17 cellular contexts compared by ENCODE assay signal in the genomic region with DNA sequence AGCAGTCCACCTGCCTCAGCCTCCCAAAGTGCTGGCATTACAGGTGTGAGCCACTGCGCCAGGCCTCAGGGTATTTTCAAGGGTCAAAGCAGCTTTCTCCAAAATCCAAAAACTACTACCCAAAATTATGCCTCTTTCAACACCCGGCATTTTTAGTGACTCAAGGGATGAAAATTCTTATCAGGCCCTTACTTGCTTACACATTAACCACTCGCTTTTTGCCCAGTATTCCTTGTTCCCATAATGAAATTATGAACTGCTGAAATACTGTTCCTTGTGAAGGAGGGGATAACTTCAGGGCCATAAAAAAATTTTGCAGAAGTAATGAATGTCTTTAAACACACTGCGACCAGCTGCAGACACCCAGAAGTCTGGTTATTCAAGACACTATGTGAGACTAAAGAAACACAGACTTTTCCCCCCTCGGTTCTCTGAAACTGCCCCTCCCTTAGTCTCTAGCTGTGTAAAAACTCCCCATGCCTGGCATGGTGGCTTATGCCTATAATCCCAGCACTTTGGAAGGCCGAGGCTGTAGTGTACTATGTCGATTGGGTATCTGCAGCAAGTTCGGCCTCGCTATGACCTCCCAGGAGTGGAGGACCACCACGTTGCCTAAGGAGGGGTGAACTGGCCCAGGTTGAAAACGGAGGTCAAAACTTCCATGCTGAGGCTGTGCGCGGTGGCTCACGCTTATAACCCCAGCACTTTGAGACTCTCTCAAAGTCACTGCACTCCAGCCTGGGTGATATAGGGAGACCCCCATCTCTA. TPM values are rescaled to one million over a fixed set of nuclear protein-coding genes. Genes with fewer than 3 reads are reported as not detected.
A peak's percentile ranks its signal among the peaks of the same experiment; 100 is the strongest.
DNase-seq lines count a peak whose midpoint lies in the region; ATAC-seq and TF ChIP-seq lines count a peak whose summit lies in the region.
"Had no signal": no experiment of that assay in that cellular context is flagged by ENCODE, and none has a peak within 500 bp of the region (broad histone marks: within the 10 kb centered on the region; RNA-seq: fewer than 3 reads in every experiment).

No MANE protein-coding gene starts in this region.

- POLR2A ChIA-PET in Panc1 (lab: Charles Lee) = no interaction called here

- CTCF ChIA-PET in Panc1 (lab: Charles Lee) = interaction anchor here (0.6 kb wide), 1 partner anchor 78 kb away, joined by 4 read pairs; no protein-coding TSS in a partner anchor

- H3K36me3 ChIP-seq in Panc1 (ENCODE audit: control insufficient read depth, insufficient read depth, low read length) = peaks cover 25% of the 10 kb centered on the region

- no peaks in the 10 kb centered on the region for H3K27me3 Mint-ChIP-seq in activated T-cell treated with anti-CD3 and anti-CD28 coated beads, Interleukin-2, amount 50 U/mL, for 72 hours (ENCODE audit: low read depth)
- H3K27me3 Mint-ChIP-seq in activated T-cell treated with anti-CD3 and anti-CD28 coated beads, Interleukin-2, amount 50 U/mL, for 4 hours (ENCODE audit: low read depth) = no peaks in the 10 kb centered on the region

- no TSS peak for BruUV-seq in Panc1 (replicated peaks; lab: Mats Ljungman, UMichigan)

- TF ChIP-seq CTCF in Panc1 (IDR thresholded peaks at IDR 0.05) = no peak
- no peak for TF ChIP-seq CTCF in fibroblast of the aortic adventitia (IDR thresholded peaks at IDR 0.05; ENCODE audit: insufficient read depth, low read length)

- H3K9me3 Mint-ChIP-seq in activated T-cell treated with anti-CD3 and anti-CD28 coated beads, Interleukin-2, amount 50 U/mL, for 72 hours = no peaks in the 10 kb centered on the region
- H3K9me3 Mint-ChIP-seq in activated T-cell treated with anti-CD3 and anti-CD28 coated beads, Interleukin-2, amount 50 U/mL, for 4 hours = no peaks in the 10 kb centered on the region
- H3K9me3 Mint-ChIP-seq: neural crest cell had no signal

- H3K4me3 Mint-ChIP-seq in activated T-cell treated with anti-CD3 and anti-CD28 coated beads, Interleukin-2, amount 50 U/mL, for 72 hours = no peak overlapping the region
- no peak overlapping the region for H3K4me3 Mint-ChIP-seq in activated T-cell treated with anti-CD3 and anti-CD28 coated beads, Interleukin-2, amount 50 U/mL, for 4 hours
- H3K4me3 Mint-ChIP-seq: neural crest cell had no signal

- H3K27ac Mint-ChIP-seq in activated T-cell treated with anti-CD3 and anti-CD28 coated beads, Interleukin-2, amount 50 U/mL, for 72 hours = peak overlapping the region; percentile 54

- in situ Hi-C loops in Panc1 (cut with HindIII; ENCODE audit: low pct_unique_long_range_greater_than_20kb, low sequenced_read_pairs) = no loop called here

- intact Hi-C loops in Panc1 (cut with micrococcal nuclease; ENCODE audit: unreplicated experiment) = no loop called here

- H3K4me1 Mint-ChIP-seq in activated T-cell treated with anti-CD3 and anti-CD28 coated beads, Interleukin-2, amount 50 U/mL, for 72 hours (ENCODE audit: low read depth) = peaks cover 35% of the 10 kb centered on the region
- peaks cover 21% of the 10 kb centered on the region for H3K4me1 Mint-ChIP-seq in activated T-cell treated with anti-CD3 and anti-CD28 coated beads, Interleukin-2, amount 50 U/mL, for 4 hours (ENCODE audit: low read depth)
- H3K4me1 Mint-ChIP-seq: neural crest cell had no signal

- no peak overlapping the region; the same call in 1 of the 2 replicates for H3K27ac ChIP-seq in Panc1 (ENCODE audit: low read length)

- H3K4me3 ChIP-seq in Panc1 (ENCODE audit: low read depth in 2 of 2, low read length in 2 of 2) = no peak overlapping the region
- H3K4me3 ChIP-seq in fibroblast of the aortic adventitia (ENCODE audit: low read depth, low read length) = no peak overlapping the region
- H3K4me3 ChIP-seq: MG63 had no signal

- DNase-seq in activated T-cell treated with anti-CD3 and anti-CD28 coated beads, Interleukin-2, amount 50 U/mL, for 72 hours = no peak
- no peak for DNase-seq in activated T-cell treated with anti-CD3 and anti-CD28 coated beads, Interleukin-2, amount 50 U/mL, for 4 hours
- DNase-seq in Panc1 (ENCODE audit: low read depth, low spot score) (no peak), fibroblast of the aortic adventitia (ENCODE audit: low read depth) (peak; percentile 35), mesenteric fat pad (ENCODE audit: low spot score) (no peak), iPS-NIHi7 (ENCODE audit: extremely low spot score) (no peak)
- DNase-seq in stimulated activated CD8-positive, alpha-beta memory T cell treated with anti-CD3 and anti-CD28 coated beads, Interleukin-4, amount 100 ng/mL, for 48 hours = peak; percentile 41
- DNase-seq in stimulated activated naive CD4-positive, alpha-beta T cell treated with Interleukin-2 at 50 U/mL for 16 hours (lab: John Stamatoyannopoulos, UW) = no peak
- DNase-seq: activated naive CD4-positive, alpha-beta T cell treated with anti-CD3 and anti-CD28 coated beads, Interleukin-2, amount 50 U/mL, for 16 hours; cortex of kidney; foreskin melanocyte; MG63; OCI-M1; stimulated activated CD4-positive, alpha-beta T cell treated with anti-CD3 and anti-CD28 coated beads, Interleukin-12 subunit alpha, Interleukin-12 subunit beta, amount 100 ng/mL, for 4 hours had no signal

- peaks cover 10 to 18% of the 10 kb centered on the region in 2 donors for H3K36me3 Mint-ChIP-seq in activated T-cell treated with anti-CD3 and anti-CD28 coated beads, Interleukin-2, amount 50 U/mL, for 72 hours (ENCODE audit: insufficient read depth in 2 of 2)
- peaks cover 26% of the 10 kb centered on the region for H3K36me3 Mint-ChIP-seq in activated T-cell treated with anti-CD3 and anti-CD28 coated beads, Interleukin-2, amount 50 U/mL, for 4 hours (ENCODE audit: insufficient read depth)

- H3K9me3 ChIP-seq in Panc1 (ENCODE audit: control insufficient read depth, insufficient read depth, low read depth, low read length) = no peaks in the 10 kb centered on the region
- H3K9me3 ChIP-seq: MG63 had no signal

- H3K27me3 ChIP-seq in Panc1 (ENCODE audit: control insufficient read depth, insufficient read depth, low read length) = no peaks in the 10 kb centered on the region
- H3K27me3 ChIP-seq: MG63 had no signal

- H3K4me1 ChIP-seq in Panc1 (ENCODE audit: control insufficient read depth, insufficient read depth, low read length) = peaks cover 9% of the 10 kb centered on the region

- ATAC-seq in activated T-cell treated with anti-CD3 and anti-CD28 coated beads, Interleukin-2, amount 50 U/mL, for 72 hours (replicated peaks in 1 of 2) = no peak
- no peak for ATAC-seq in activated T-cell treated with anti-CD3 and anti-CD28 coated beads, Interleukin-2, amount 50 U/mL, for 4 hours
- ATAC-seq in Panc1 = peak; percentile 51

RNA-seq across cellular contexts. Expression of a gene that starts 12.0 kb away (rescaled TPM):
- total RNA-seq in activated T-cell treated with anti-CD3 and anti-CD28 coated beads, Interleukin-2, amount 50 U/mL, for 72 hours = not detected
- total RNA-seq in activated T-cell treated with anti-CD3 and anti-CD28 coated beads, Interleukin-2, amount 50 U/mL, for 4 hours = not detected
- total RNA-seq in Panc1 (2021; ENCODE audit: unreplicated experiment) = not detected
- not detected for polyA plus RNA-seq in Panc1 (2012; ENCODE audit: insufficient read length)
- not detected in 2 replicates for total RNA-seq in fibroblast of the aortic adventitia (ENCODE audit: low replicate concordance)
- not detected for total RNA-seq in mesenteric fat pad
- total RNA-seq: G401, neural crest cell had no signal
- polyA plus RNA-seq: urinary bladder had no signal

RNA-seq across cellular contexts. Expression of a gene that starts 25.6 kb away (rescaled TPM):
- total RNA-seq in activated T-cell treated with anti-CD3 and anti-CD28 coated beads, Interleukin-2, amount 50 U/mL, for 72 hours = 100 to 1,000 TPM; 412 to 475 TPM
- total RNA-seq in activated T-cell treated with anti-CD3 and anti-CD28 coated beads, Interleukin-2, amount 50 U/mL, for 4 hours = 100 to 1,000 TPM; 531 to 572 (median 556) TPM
- total RNA-seq in Panc1 (2021; ENCODE audit: unreplicated experiment) = 466 TPM
- polyA plus RNA-seq in Panc1 (2012; ENCODE audit: insufficient read length) = 374 TPM
- total RNA-seq in fibroblast of the aortic adventitia (ENCODE audit: low replicate concordance) = 66.2 and 196 TPM in 2 replicates
- 184 TPM for total RNA-seq in mesenteric fat pad

RNA-seq across cellular contexts. Expression of a gene that starts 53.5 kb away (rescaled TPM):
- total RNA-seq in activated T-cell treated with anti-CD3 and anti-CD28 coated beads, Interleukin-2, amount 50 U/mL, for 72 hours = 1 to 10 TPM; 2.9 to 3.6 TPM
- 1 to 10 TPM; 1.3 to 3.8 (median 1.6) TPM for total RNA-seq in activated T-cell treated with anti-CD3 and anti-CD28 coated beads, Interleukin-2, amount 50 U/mL, for 4 hours
- total RNA-seq in Panc1 (2021; ENCODE audit: unreplicated experiment) (7.6 TPM), fibroblast of the aortic adventitia (ENCODE audit: low replicate concordance) (6.1 and 36.5 TPM in 2 replicates), mesenteric fat pad (3.9 TPM)
- polyA plus RNA-seq in Panc1 (2012; ENCODE audit: insufficient read length) = 6.6 TPM

Comparison
In these comparisons a context has a peak if more than half of its experiments do, and no peak if none do; other contexts are left out.
1. DNase-seq: peak in fibroblast of the aortic adventitia (single experiment) and stimulated activated CD8-positive, alpha-beta memory T cell treated with anti-CD3 and anti-CD28 coated beads, Interleukin-4, amount 100 ng/mL, for 48 hours (single experiment); none in activated T-cell treated with anti-CD3 and anti-CD28 coated beads, Interleukin-2, amount 50 U/mL, for 72 hours (0 of 2), activated T-cell treated with anti-CD3 and anti-CD28 coated beads, Interleukin-2, amount 50 U/mL, for 4 hours (single experiment), Panc1 (single experiment), stimulated activated naive CD4-positive, alpha-beta T cell treated with Interleukin-2 at 50 U/mL for 16 hours (single experiment), mesenteric fat pad (single experiment) and iPS-NIHi7 (single experiment).